31 cellular contexts compared by ENCODE assay signal in the genomic region with DNA sequence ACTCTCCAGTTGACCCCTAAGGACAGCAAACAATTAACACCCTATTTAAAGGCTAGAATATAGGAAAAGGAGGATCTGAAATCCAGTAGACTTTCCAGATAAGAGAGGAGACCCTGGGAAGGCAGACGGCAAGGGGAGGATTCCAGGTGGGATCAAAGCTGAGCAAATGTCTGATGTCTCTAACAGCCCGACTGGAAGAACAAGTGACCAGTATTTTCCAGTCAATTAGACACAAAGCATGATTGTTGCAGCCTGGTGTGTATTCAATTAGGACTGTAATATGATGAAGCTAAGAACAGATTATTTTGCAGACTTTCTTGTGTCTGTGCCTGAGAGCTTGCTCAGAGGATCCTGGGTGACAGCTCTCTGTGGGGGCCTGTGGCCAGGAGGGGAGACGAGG.
A peak's percentile ranks its signal among the peaks of the same experiment; 100 is the strongest.
DNase-seq lines count a peak whose midpoint lies in the region; ATAC-seq, FAIRE-seq and TF ChIP-seq lines count a peak whose summit lies in the region.
"Had no signal": no experiment of that assay in that cellular context is flagged by ENCODE, and none has a peak within 500 bp of the region (broad histone marks: within the 10 kb centered on the region; RNA-seq: fewer than 3 reads in every experiment).

No MANE protein-coding gene starts in this region.

- H2BK15ac ChIP-seq in mesenchymal stem cell (ENCODE audit: low read depth, poor library complexity, severe bottlenecking) = no peak overlapping the region

- no peak overlapping the region for H2BK12ac ChIP-seq in mesenchymal stem cell (ENCODE audit: low read length in 2 of 2)

- TF ChIP-seq CTCF in Loucy (conservative IDR thresholded peaks at IDR 0.05; ENCODE audit: low read length) (no peak), astrocyte (IDR thresholded peaks at IDR 0.05; ENCODE audit: insufficient read depth, low read depth, low read length) (no peak), neural progenitor cell (IDR thresholded peaks at IDR 0.05) (no peak), GM10248 (IDR thresholded peaks at IDR 0.05; ENCODE audit: control extremely low read depth, extremely low read depth, low read depth, missing control alignments) (no peak)

- H3K79me2 ChIP-seq in Loucy (ENCODE audit: insufficient read depth, low read length) (no peaks in the 10 kb centered on the region), astrocyte (ENCODE audit: insufficient read depth, low read length) (no peaks in the 10 kb centered on the region), neural progenitor cell (ENCODE audit: low read depth) (no peaks in the 10 kb centered on the region)

- H4K20me1 ChIP-seq in Loucy (ENCODE audit: insufficient read depth, low read length, poor library complexity, severe bottlenecking) (no peaks in the 10 kb centered on the region), astrocyte (ENCODE audit: insufficient read depth, low read length) (no peaks in the 10 kb centered on the region), neural progenitor cell (ENCODE audit: low read depth) (no peaks in the 10 kb centered on the region)
- H4K20me1 ChIP-seq: BLaER1 had no signal

- H3K4me1 ChIP-seq in Loucy (ENCODE audit: insufficient read depth, low read length, poor library complexity, severe bottlenecking) (no peaks in the 10 kb centered on the region), astrocyte (ENCODE audit: insufficient read depth, low read length) (peaks cover 24% of the 10 kb centered on the region), neural progenitor cell (peaks cover 23% of the 10 kb centered on the region), mesenchymal stem cell (ENCODE audit: control insufficient read depth, insufficient read depth, low read depth, low read length) (peaks cover 4% of the 10 kb centered on the region)
- H3K4me1 ChIP-seq: BLaER1, left lung, psoas muscle had no signal

- FAIRE-seq in astrocyte (lab: Jason Lieb, UNC) = no peak
- FAIRE-seq: H1, TTC549 had no signal

- no peak overlapping the region for H3K4me2 ChIP-seq in Loucy (ENCODE audit: low read depth, low read length, poor library complexity, severe bottlenecking)
- H3K4me2 ChIP-seq in astrocyte (ENCODE audit: low read length) = peak overlapping the region; percentile 62
- H3K4me2 ChIP-seq in neural progenitor cell = peak overlapping the region; percentile 26
- H3K4me2 ChIP-seq in mesenchymal stem cell (ENCODE audit: low read length, poor library complexity, severe bottlenecking) = no peak overlapping the region
- H3K4me2 ChIP-seq: BLaER1 had no signal

- ATAC-seq in GM21576 (IDR thresholded peaks at IDR 0.05; ENCODE audit: unreplicated experiment) = no peak
- ATAC-seq: activated CD8-positive, alpha-beta memory T cell treated with anti-CD3 and anti-CD28 coated beads, Interleukin-2, amount 10 ng/mL, durations not matched to agents 7 days and 5 days; effector memory CD8-positive, alpha-beta T cell; left lung; psoas muscle; SK-N-SH treated with all-trans-retinoic acid at 6 μM for 48 hours; stimulated activated memory B cell treated with anti-CD40 and anti-IgM and Interleukin-4, amounts not matched to agents 10 μg/mL and 1 μg/mL and 100 μg/mL, for 72 hours; T-helper 17 cell had no signal

- H3K9me3 Mint-ChIP-seq in astrocyte (ENCODE audit: unreplicated experiment) (peaks cover 3% of the 10 kb centered on the region), neural progenitor cell (peaks cover 4% of the 10 kb centered on the region)
- H3K9me3 Mint-ChIP-seq: effector memory CD8-positive, alpha-beta T cell; stimulated activated memory B cell treated with anti-CD40 and anti-IgM and Interleukin-4, amounts not matched to agents 10 μg/mL and 1 μg/mL and 100 μg/mL, for 72 hours; type B pancreatic cell had no signal

- no peak overlapping the region for H3K4ac ChIP-seq in mesenchymal stem cell (ENCODE audit: low read depth in 1 of 2, low read length in 2 of 2)

- H3K4me1 Mint-ChIP-seq in astrocyte (ENCODE audit: low read depth, unreplicated experiment) (peaks cover 5% of the 10 kb centered on the region), neural progenitor cell (peaks cover 37% of the 10 kb centered on the region)
- H3K4me1 Mint-ChIP-seq: stimulated activated memory B cell treated with anti-CD40 and anti-IgM and Interleukin-4, amounts not matched to agents 10 μg/mL and 1 μg/mL and 100 μg/mL, for 72 hours; T-helper 17 cell had no signal

- H3K27me3 Mint-ChIP-seq in astrocyte (ENCODE audit: low read depth, unreplicated experiment) (no peaks in the 10 kb centered on the region), neural progenitor cell (ENCODE audit: insufficient read depth, low read depth) (peaks cover 2% of the 10 kb centered on the region)
- H3K27me3 Mint-ChIP-seq: activated CD8-positive, alpha-beta memory T cell treated with anti-CD3 and anti-CD28 coated beads, Interleukin-2, amount 10 ng/mL, durations not matched to agents 7 days and 5 days; effector memory CD8-positive, alpha-beta T cell; stimulated activated memory B cell treated with anti-CD40 and anti-IgM and Interleukin-4, amounts not matched to agents 10 μg/mL and 1 μg/mL and 100 μg/mL, for 72 hours; T-helper 17 cell; type B pancreatic cell had no signal

- no peak overlapping the region for H3K27ac Mint-ChIP-seq in astrocyte (ENCODE audit: unreplicated experiment)
- no peak overlapping the region for H3K27ac Mint-ChIP-seq in neural progenitor cell
- H3K27ac Mint-ChIP-seq: activated CD8-positive, alpha-beta memory T cell treated with anti-CD3 and anti-CD28 coated beads, Interleukin-2, amount 10 ng/mL, durations not matched to agents 7 days and 5 days; effector memory CD8-positive, alpha-beta T cell; HFFc6; stimulated activated memory B cell treated with anti-CD40 and anti-IgM and Interleukin-4, amounts not matched to agents 10 μg/mL and 1 μg/mL and 100 μg/mL, for 72 hours; T-helper 17 cell; type B pancreatic cell had no signal

- H4K91ac ChIP-seq in mesenchymal stem cell (ENCODE audit: low read length) = no peak overlapping the region

- H3K9me3 ChIP-seq in Loucy (ENCODE audit: insufficient read depth, low read depth, low read length) (0 out of 2 replicates have a peak, but pooled peaks cover 3% of the 10 kb centered on the region), astrocyte (ENCODE audit: insufficient read depth, low read depth, low read length) (no peaks in the 10 kb centered on the region), neural progenitor cell (ENCODE audit: low read depth) (no peaks in the 10 kb centered on the region), mesenchymal stem cell (ENCODE audit: control insufficient read depth, low read length) (no peaks in the 10 kb centered on the region)
- H3K9me3 ChIP-seq: left lung, psoas muscle had no signal

- H3K36me3 ChIP-seq in Loucy (ENCODE audit: insufficient read depth, low read length) = no peaks in the 10 kb centered on the region
- no peaks in the 10 kb centered on the region for H3K36me3 ChIP-seq in astrocyte (ENCODE audit: insufficient read depth, low read length)
- no peaks in the 10 kb centered on the region for H3K36me3 ChIP-seq in neural progenitor cell
- H3K36me3 ChIP-seq in mesenchymal stem cell (ENCODE audit: control insufficient read depth in 1 of 2, insufficient read depth in 2 of 2, low read depth in 1 of 2, low read length in 2 of 2) = no peaks in the 10 kb centered on the region
- H3K36me3 ChIP-seq: BLaER1, left lung had no signal

- H3K27ac ChIP-seq in astrocyte (ENCODE audit: low read depth, low read length) = no peak overlapping the region
- no peak overlapping the region for H3K27ac ChIP-seq in neural progenitor cell
- H3K27ac ChIP-seq in mesenchymal stem cell (ENCODE audit: low read length, poor library complexity, severe bottlenecking) = no peak overlapping the region
- H3K27ac ChIP-seq: BLaER1, left lung, psoas muscle, skin epidermis had no signal

- no peak overlapping the region for H3K4me3 Mint-ChIP-seq in astrocyte (ENCODE audit: unreplicated experiment)
- no peak overlapping the region for H3K4me3 Mint-ChIP-seq in neural progenitor cell
- H3K4me3 Mint-ChIP-seq: activated CD8-positive, alpha-beta memory T cell treated with anti-CD3 and anti-CD28 coated beads, Interleukin-2, amount 10 ng/mL, durations not matched to agents 7 days and 5 days; effector memory CD8-positive, alpha-beta T cell; HFFc6; stimulated activated memory B cell treated with anti-CD40 and anti-IgM and Interleukin-4, amounts not matched to agents 10 μg/mL and 1 μg/mL and 100 μg/mL, for 72 hours; T-helper 17 cell; type B pancreatic cell had no signal

- peak; percentile 9 for DNase-seq in NCI-H2081 treated with DMSO at 0.1 percent for 48 hours (lab: John Stamatoyannopoulos, UW)
- no peak for DNase-seq in astrocyte (ENCODE audit: low read depth)
- DNase-seq in neural progenitor cell (ENCODE audit: low spot score) = peak; percentile 15
- no peak for DNase-seq in GOT3 (lab: John Stamatoyannopoulos, UW)
- DNase-seq in mesenchymal stem cell = no peak
- no peak for DNase-seq in GM10248 (ENCODE audit: extremely low spot score)
- DNase-seq: activated CD4-positive, alpha-beta T cell treated with anti-CD3 and anti-CD28 coated beads, Interleukin-2, amount 50 U/mL, for 4 hours; activated CD8-positive, alpha-beta memory T cell treated with anti-CD3 and anti-CD28 coated beads, Interleukin-2, amount 10 ng/mL, durations not matched to agents 7 days and 5 days; activated gamma-delta T cell treated with Interleukin-2 at 50 U/mL for 16 hours; activated T-cell treated with anti-CD3 and anti-CD28 coated beads, Interleukin-2, amount 50 U/mL, for 48 hours; caudate nucleus; cortex of kidney; DMS53; effector memory CD8-positive, alpha-beta T cell; HFFc6; hypothalamus; IMR-90; left lung; NCI-H187; nucleus accumbens; psoas muscle; T-helper 17 cell had no signal

- H3K27me3 ChIP-seq in Loucy (ENCODE audit: insufficient read depth, low read length, poor library complexity, severe bottlenecking) = no peaks in the 10 kb centered on the region
- no peaks in the 10 kb centered on the region for H3K27me3 ChIP-seq in astrocyte (ENCODE audit: insufficient read depth, low read length)
- H3K27me3 ChIP-seq in neural progenitor cell = no peaks in the 10 kb centered on the region
- H3K27me3 ChIP-seq in mesenchymal stem cell (ENCODE audit: control insufficient read depth in 1 of 2, insufficient read depth in 1 of 2, low read length in 2 of 2) = no peaks in the 10 kb centered on the region
- H3K27me3 ChIP-seq: BLaER1, left lung had no signal

- no peaks in the 10 kb centered on the region for H3K79me1 ChIP-seq in mesenchymal stem cell (replicated peaks; ENCODE audit: low read length, poor library complexity, severe bottlenecking)

- WGBS in mesenchymal stem cell = 56% methylated on average over 3 of the region's 3 CpGs

- CTCF ChIA-PET in GM10248 (lab: Yijun Ruan, JAX) = interaction anchor here (1.0 to 1.5 kb wide), 2 partner anchors 19 to 23 kb away, joined by 3 read pairs; no protein-coding TSS in a partner anchor

- POLR2A ChIA-PET in GM10248 (lab: Yijun Ruan, JAX) = no interaction called here

- H2AK5ac ChIP-seq in mesenchymal stem cell (ENCODE audit: low read length, severe bottlenecking) = no peak overlapping the region

- H2BK120ac ChIP-seq in mesenchymal stem cell (ENCODE audit: low read depth, low read length) = no peak overlapping the region

- no peak overlapping the region for H2BK5ac ChIP-seq in mesenchymal stem cell (ENCODE audit: low read depth, low read length, poor library complexity, severe bottlenecking)

- no peak overlapping the region for H3K14ac ChIP-seq in mesenchymal stem cell (ENCODE audit: low read length in 2 of 2)

- no peaks in the 10 kb centered on the region for H3K36me3 Mint-ChIP-seq in astrocyte (ENCODE audit: low read depth, unreplicated experiment)
- peaks cover 2% of the 10 kb centered on the region for H3K36me3 Mint-ChIP-seq in neural progenitor cell
- H3K36me3 Mint-ChIP-seq: activated CD8-positive, alpha-beta memory T cell treated with anti-CD3 and anti-CD28 coated beads, Interleukin-2, amount 10 ng/mL, durations not matched to agents 7 days and 5 days; stimulated activated memory B cell treated with anti-CD40 and anti-IgM and Interleukin-4, amounts not matched to agents 10 μg/mL and 1 μg/mL and 100 μg/mL, for 72 hours; type B pancreatic cell had no signal

- H3K23ac ChIP-seq in mesenchymal stem cell (ENCODE audit: low read length in 2 of 2) = no peak overlapping the region

- no peaks in the 10 kb centered on the region for H3F3A ChIP-seq in Loucy (ENCODE audit: low read depth)
- peaks cover 3% of the 10 kb centered on the region for H3F3A ChIP-seq in neural progenitor cell (ENCODE audit: low read depth)

- no peak overlapping the region for H4K8ac ChIP-seq in mesenchymal stem cell (ENCODE audit: low read length)

- H3K9me2 ChIP-seq in Loucy (replicated peaks; ENCODE audit: low read depth, low read length) = no peaks in the 10 kb centered on the region

- H2AFZ ChIP-seq in Loucy (ENCODE audit: low read length) (peak overlapping the region; percentile 73; the same call in 1 of the 2 replicates), astrocyte (ENCODE audit: low read depth, low read length) (peak overlapping the region; percentile 68), neural progenitor cell (replicated peaks) (no peak overlapping the region), mesenchymal stem cell (ENCODE audit: low read depth, low read length) (no peak overlapping the region)

- H3K18ac ChIP-seq in mesenchymal stem cell (ENCODE audit: low read depth in 1 of 2, low read length in 2 of 2) = no peak overlapping the region

- no peak overlapping the region for H3K9ac ChIP-seq in Loucy (ENCODE audit: low read depth, low read length, poor library complexity, severe bottlenecking)
- H3K9ac ChIP-seq in astrocyte (ENCODE audit: low read length) = peak overlapping the region; percentile 36
- no peak overlapping the region for H3K9ac ChIP-seq in neural progenitor cell
- H3K9ac ChIP-seq in mesenchymal stem cell (ENCODE audit: low read length) = no peak overlapping the region
- H3K9ac ChIP-seq: BLaER1 had no signal

- H3K4me3 ChIP-seq in Loucy (ENCODE audit: low read length, poor library complexity, severe bottlenecking) = no peak overlapping the region
- H3K4me3 ChIP-seq in astrocyte (ENCODE audit: insufficient read depth, low read depth, low read length) = no peak overlapping the region
- H3K4me3 ChIP-seq in neural progenitor cell = no peak overlapping the region
- no peak overlapping the region for H3K4me3 ChIP-seq in mesenchymal stem cell (ENCODE audit: insufficient read depth in 1 of 2, low read depth in 1 of 2, low read length in 2 of 2)
- H3K4me3 ChIP-seq: BLaER1, left lung, psoas muscle, skin epidermis had no signal

Comparison
In these comparisons a context has a peak if more than half of its experiments do, and no peak if none do; other contexts are left out.
1. H2AFZ ChIP-seq: peak in Loucy (single experiment) and astrocyte (single experiment); none in neural progenitor cell (single experiment) and mesenchymal stem cell (single experiment).
2. H3K4me2 ChIP-seq: peak in astrocyte (single experiment) and neural progenitor cell (single experiment); none in Loucy (single experiment) and mesenchymal stem cell (single experiment).
3. DNase-seq: peak in NCI-H2081 treated with DMSO at 0.1 percent for 48 hours (single experiment) and neural progenitor cell (single experiment); none in astrocyte (single experiment), GOT3 (single experiment), mesenchymal stem cell (single experiment) and GM10248 (single experiment).